ENCODE assay signal across 14 cellular contexts in genomic region chr11:117202386-117203068, GRCh38. TPM values are rescaled to one million over a fixed set of nuclear protein-coding genes. Genes with fewer than 3 reads are reported as not detected.
DNase-seq lines count a peak whose midpoint lies in the region; ATAC-seq, FAIRE-seq and TF ChIP-seq lines count a peak whose summit lies in the region.
"Had no signal": no experiment of that assay in that cellular context is flagged by ENCODE, and none has a peak within 500 bp of the region (broad histone marks: within the 10 kb centered on the region; RNA-seq: fewer than 3 reads in every experiment).

No MANE protein-coding gene starts in this region.

- CTCF ChIA-PET in CD4-positive, alpha-beta T cell (lab: Charles Lee) = interaction anchor here (0.6 kb wide), 1 partner anchor 21 kb away, joined by 3 read pairs; no protein-coding TSS in a partner anchor

- peaks cover 78% of the 10 kb centered on the region for H3K79me2 ChIP-seq in astrocyte (ENCODE audit: insufficient read depth, low read length)

- H3K27me3 Mint-ChIP-seq in CD4-positive, alpha-beta T cell = no peaks in the 10 kb centered on the region
- H3K27me3 Mint-ChIP-seq in astrocyte (ENCODE audit: low read depth, unreplicated experiment) = no peaks in the 10 kb centered on the region
- H3K27me3 Mint-ChIP-seq: activated naive CD8-positive, alpha-beta T cell treated with anti-CD3 and anti-CD28 coated beads for 36 hours had no signal

- no peaks in the 10 kb centered on the region for H3K9me3 ChIP-seq in CD4-positive, alpha-beta T cell (ENCODE audit: control insufficient read depth, low read length)
- H3K9me3 ChIP-seq in astrocyte (ENCODE audit: insufficient read depth, low read depth, low read length) (no peaks in the 10 kb centered on the region), skeletal muscle satellite cell (replicated peaks; ENCODE audit: low read length) (no peaks in the 10 kb centered on the region)
- H3K9me3 ChIP-seq: left lung had no signal

- intact Hi-C loops in CD4-positive, alpha-beta T cell (cut with DNase I, micrococcal nuclease) = no loop called here

- peak overlapping the region; percentile 98 for H3K4me2 ChIP-seq in astrocyte (ENCODE audit: low read length)
- H3K4me2 ChIP-seq in skeletal muscle satellite cell (ENCODE audit: low read length) = peak overlapping the region; percentile 99

- peaks cover 54% of the 10 kb centered on the region for H3K4me1 ChIP-seq in astrocyte (ENCODE audit: insufficient read depth, low read length)
- H3K4me1 ChIP-seq in skeletal muscle satellite cell (ENCODE audit: control insufficient read depth, insufficient read depth, low read length) = peaks cover 72% of the 10 kb centered on the region

- peaks cover 63% of the 10 kb centered on the region for H4K20me1 ChIP-seq in astrocyte (ENCODE audit: insufficient read depth, low read length)

- H3K9ac ChIP-seq in astrocyte (ENCODE audit: low read length) (peak overlapping the region; percentile 91), skeletal muscle satellite cell (ENCODE audit: low read depth, low read length) (peak overlapping the region; percentile 99)

- no peak overlapping the region for H3K4me3 Mint-ChIP-seq in CD4-positive, alpha-beta T cell
- peak overlapping the region; percentile 97 for H3K4me3 Mint-ChIP-seq in astrocyte (ENCODE audit: unreplicated experiment)
- H3K4me3 Mint-ChIP-seq: activated naive CD8-positive, alpha-beta T cell treated with anti-CD3 and anti-CD28 coated beads for 36 hours had no signal

- no peaks in the 10 kb centered on the region for H3K27me3 ChIP-seq in CD4-positive, alpha-beta T cell (ENCODE audit: control insufficient read depth, insufficient read depth, low read length)
- H3K27me3 ChIP-seq in astrocyte (ENCODE audit: insufficient read depth, low read length) (no peaks in the 10 kb centered on the region), layer of hippocampus (ENCODE audit: control insufficient read depth, insufficient read depth, low read length) (no peaks in the 10 kb centered on the region), skeletal muscle satellite cell (ENCODE audit: control insufficient read depth, insufficient read depth, low read length) (no peaks in the 10 kb centered on the region)
- H3K27me3 ChIP-seq: left lung had no signal

- DNase-seq in CD4-positive, alpha-beta T cell = no peak
- DNase-seq in astrocyte (ENCODE audit: low read depth) (no peak), SIG-M5 treated with dmso at 0.1 percent for 504 hours (lab: John Stamatoyannopoulos, UW; ENCODE audit: unreplicated experiment) (no peak)
- no peak for DNase-seq in stimulated activated naive CD4-positive, alpha-beta T cell treated with Interleukin-2 at 50 U/mL for 16 hours (lab: John Stamatoyannopoulos, UW)
- DNase-seq: activated naive CD8-positive, alpha-beta T cell treated with anti-CD3 and anti-CD28 coated beads for 36 hours; NCI-H2107; stimulated activated naive CD8-positive, alpha-beta T cell treated with anti-CD3 and anti-CD28 coated beads, Interleukin-15, Interleukin-2, amounts not matched to agents 100 U/mL and 50 U/mL, for 24 hours had no signal

- H3K9me3 Mint-ChIP-seq in CD4-positive, alpha-beta T cell = no peaks in the 10 kb centered on the region
- H3K9me3 Mint-ChIP-seq in astrocyte (ENCODE audit: unreplicated experiment) = no peaks in the 10 kb centered on the region
- H3K9me3 Mint-ChIP-seq: activated naive CD8-positive, alpha-beta T cell treated with anti-CD3 and anti-CD28 coated beads for 36 hours had no signal

- peak overlapping the region; percentile 24 for H3K27ac Mint-ChIP-seq in CD4-positive, alpha-beta T cell
- H3K27ac Mint-ChIP-seq in astrocyte (ENCODE audit: unreplicated experiment) = peak overlapping the region; percentile 99
- H3K27ac Mint-ChIP-seq: activated naive CD8-positive, alpha-beta T cell treated with anti-CD3 and anti-CD28 coated beads for 36 hours had no signal

- H3K4me1 Mint-ChIP-seq in CD4-positive, alpha-beta T cell (ENCODE audit: low read depth) = peaks cover 6% of the 10 kb centered on the region
- H3K4me1 Mint-ChIP-seq in astrocyte (ENCODE audit: low read depth, unreplicated experiment) = peaks cover 56% of the 10 kb centered on the region

- H3K36me3 Mint-ChIP-seq in CD4-positive, alpha-beta T cell (ENCODE audit: low read depth) = peaks cover 29% of the 10 kb centered on the region
- peaks cover 34% of the 10 kb centered on the region for H3K36me3 Mint-ChIP-seq in astrocyte (ENCODE audit: low read depth, unreplicated experiment)

- H3K36me3 ChIP-seq in astrocyte (ENCODE audit: insufficient read depth, low read length) = peaks cover 31% of the 10 kb centered on the region
- H3K36me3 ChIP-seq in skeletal muscle satellite cell (ENCODE audit: insufficient read depth, low read length) = peaks cover 48% of the 10 kb centered on the region

- no peak for TF ChIP-seq CTCF in CD4-positive, alpha-beta T cell (IDR thresholded peaks at IDR 0.05)
- TF ChIP-seq CTCF in astrocyte (IDR thresholded peaks at IDR 0.05; ENCODE audit: insufficient read depth, low read depth, low read length) = no peak

- ATAC-seq in CD4-positive, alpha-beta T cell (ENCODE audit: poor library complexity) = no peak
- ATAC-seq in HG02884 (IDR thresholded peaks at IDR 0.05; ENCODE audit: unreplicated experiment) (no peak), GM18498 (IDR thresholded peaks at IDR 0.05; ENCODE audit: unreplicated experiment) (no peak)
- ATAC-seq: activated CD4-positive, CD25-positive, alpha-beta regulatory T cell treated with anti-CD3 and anti-CD28 coated beads, Interleukin-2, amount 50 U/mL, for 24 hours; esophagus mucosa; left lung; stimulated activated naive CD8-positive, alpha-beta T cell treated with anti-CD3 and anti-CD28 coated beads, Interleukin-15, Interleukin-2, amounts not matched to agents 100 U/mL and 50 U/mL, for 24 hours had no signal

- H3K27ac ChIP-seq in CD4-positive, alpha-beta T cell (ENCODE audit: low read depth, low read length) = no peak overlapping the region
- H3K27ac ChIP-seq in astrocyte (ENCODE audit: low read depth, low read length) (no peak overlapping the region), layer of hippocampus (ENCODE audit: low read depth, low read length) (peak overlapping the region; percentile 42)

- peak; percentile 32 for FAIRE-seq in astrocyte (lab: Jason Lieb, UNC)

- H2AFZ ChIP-seq in astrocyte (ENCODE audit: low read depth, low read length) = no peak overlapping the region

- POLR2A ChIA-PET in CD4-positive, alpha-beta T cell (lab: Charles Lee) = interaction anchor here (1.2 to 1.4 kb wide), 2 partner anchors 24 to 29 kb away, joined by 3 read pairs; partner anchors contain the start of genes PCSK7 and SIDT2

- H3K4me3 ChIP-seq in astrocyte (ENCODE audit: insufficient read depth, low read depth, low read length) = peak overlapping the region; percentile 83
- H3K4me3 ChIP-seq in skeletal muscle satellite cell (ENCODE audit: low read length) = peak overlapping the region; percentile 97

RNA-seq across cellular contexts. Expression of gene TAGLN, which starts 3.4 kb away (rescaled TPM):
- 1 to 10 TPM; 8.4 to 9.5 TPM for total RNA-seq in CD4-positive, alpha-beta T cell
- 3,676 and 4,004 TPM in 2 replicates for total RNA-seq in astrocyte
- 22.3 and 325 TPM in 2 replicates for total RNA-seq in skeletal muscle satellite cell (2012; rRNA removed)

RNA-seq across cellular contexts. Expression of gene SIDT2, which starts 24.0 kb away (rescaled TPM):
- total RNA-seq in CD4-positive, alpha-beta T cell = 100 to 1,000 TPM; 197 to 200 TPM
- 54.8 and 55.8 TPM in 2 replicates for total RNA-seq in astrocyte
- total RNA-seq in skeletal muscle satellite cell (2012; rRNA removed) = 7.4 and 9.2 TPM in 2 replicates

RNA-seq across cellular contexts. Expression of gene PCSK7, which starts 29.3 kb away (rescaled TPM):
- 100 to 1,000 TPM; 229 to 247 TPM for total RNA-seq in CD4-positive, alpha-beta T cell
- total RNA-seq in astrocyte = 43.6 and 53.3 TPM in 2 replicates
- 48.7 and 52.6 TPM in 2 replicates for total RNA-seq in skeletal muscle satellite cell (2012; rRNA removed)

RNA-seq across cellular contexts. Expression of gene RNF214, which starts 29.9 kb away (rescaled TPM):
- 10 to 100 TPM; 12.9 to 15.8 TPM for total RNA-seq in CD4-positive, alpha-beta T cell
- 20.7 and 23.6 TPM in 2 replicates for total RNA-seq in astrocyte
- total RNA-seq in skeletal muscle satellite cell (2012; rRNA removed) = 6.6 and 7.4 TPM in 2 replicates

RNA-seq across cellular contexts. Expression of gene PAFAH1B2, which starts 58.4 kb away (rescaled TPM):
- total RNA-seq in CD4-positive, alpha-beta T cell = 10 to 100 TPM; 44.3 to 45.6 TPM
- 139 and 142 TPM in 2 replicates for total RNA-seq in astrocyte
- total RNA-seq in skeletal muscle satellite cell (2012; rRNA removed) = 101 and 122 TPM in 2 replicates

Comparison
In these comparisons a context has a peak if more than half of its experiments do, and no peak if none do; other contexts are left out.
1. RNA of gene TAGLN, which starts 3.4 kb away (total RNA-seq): 3,676 to 4,004 TPM in astrocyte; 8.4 to 9.5 TPM in CD4-positive, alpha-beta T cell; every median in the first group is over 100 times any median in the second.